In genomic region chr10:62814901-62815372, GRCh38 we compare ENCODE assay signal across 8 cellular contexts. TPM values are rescaled to one million over a fixed set of nuclear protein-coding genes. Genes with fewer than 3 reads are reported as not detected.
DNase-seq lines count a peak whose midpoint lies in the region; ATAC-seq lines count a peak whose summit lies in the region.

No MANE protein-coding gene starts in this region.

- no peaks in the 10 kb centered on the region for H3K9me3 Mint-ChIP-seq in activated naive CD4-positive, alpha-beta T cell treated with anti-CD3 and anti-CD28 coated beads, Interleukin-2, amount 50 U/mL, for 72 hours

- DNase-seq in NCI-H1417 (lab: John Stamatoyannopoulos, UW) (peak in 2 of 3 experiments; percentile 33 to 58), NCI-H1417 treated with DMSO at 0.1 percent for 48 hours (lab: John Stamatoyannopoulos, UW) (no peak), left kidney (ENCODE audit: low read depth, low spot score) (peak; percentile 65), NCI-H2081 treated with DMSO at 0.1 percent for 48 hours (lab: John Stamatoyannopoulos, UW) (no peak), NK-92 (lab: John Stamatoyannopoulos, UW; ENCODE audit: unreplicated experiment) (no peak), NAMALWA (ENCODE audit: low spot score) (no peak)
- DNase-seq in activated naive CD4-positive, alpha-beta T cell treated with anti-CD3 and anti-CD28 coated beads, Interleukin-2, amount 50 U/mL, for 72 hours (ENCODE audit: low spot score in 2 of 2), result peak; percentile 16 to 59

- peak overlapping the region in 1 of 2 donors; percentile 87 for H3K9ac ChIP-seq in stomach smooth muscle (ENCODE audit: low read length in 2 of 2)

- no peak overlapping the region for H3K27ac ChIP-seq in stomach smooth muscle (ENCODE audit: low read length)

- H3K4me3 ChIP-seq in stomach smooth muscle (ENCODE audit: low read length in 2 of 2), result peak overlapping the region; percentile 78 to 97

- no peak for ATAC-seq in activated naive CD4-positive, alpha-beta T cell treated with anti-CD3 and anti-CD28 coated beads, Interleukin-2, amount 50 U/mL, for 72 hours

- H3K36me3 Mint-ChIP-seq in activated naive CD4-positive, alpha-beta T cell treated with anti-CD3 and anti-CD28 coated beads, Interleukin-2, amount 50 U/mL, for 72 hours, result peaks cover 36 to 41% of the 10 kb centered on the region in 2 donors

- peaks cover 39% of the 10 kb centered on the region for H3K4me1 ChIP-seq in stomach smooth muscle (ENCODE audit: control insufficient read depth, insufficient read depth, low read length)

- H3K9me3 ChIP-seq in stomach smooth muscle (ENCODE audit: control insufficient read depth in 2 of 2, low read length in 2 of 2), result no peaks in the 10 kb centered on the region

- H3K27me3 ChIP-seq in stomach smooth muscle (ENCODE audit: control insufficient read depth in 1 of 2, insufficient read depth in 2 of 2, low read length in 2 of 2), result peaks cover 24 to 34% of the 10 kb centered on the region in 2 donors

- H3K27ac Mint-ChIP-seq in activated naive CD4-positive, alpha-beta T cell treated with anti-CD3 and anti-CD28 coated beads, Interleukin-2, amount 50 U/mL, for 72 hours, result peak overlapping the region; percentile 99

- H3K36me3 ChIP-seq in stomach smooth muscle (ENCODE audit: control insufficient read depth in 2 of 2, insufficient read depth in 2 of 2, low read length in 2 of 2), result peaks cover 0 to 2% of the 10 kb centered on the region in 2 donors

RNA-seq across cellular contexts. Expression of gene EGR2, which starts 1.2 kb away (rescaled TPM):
- 10 to 100 TPM; 43.0 to 54.5 TPM for total RNA-seq in activated naive CD4-positive, alpha-beta T cell treated with anti-CD3 and anti-CD28 coated beads, Interleukin-2, amount 50 U/mL, for 72 hours

RNA-seq across cellular contexts. Expression of gene ADO, which starts 10.4 kb away (rescaled TPM):
- 10 to 100 TPM; 16.6 to 17.1 TPM for total RNA-seq in activated naive CD4-positive, alpha-beta T cell treated with anti-CD3 and anti-CD28 coated beads, Interleukin-2, amount 50 U/mL, for 72 hours

Comparison
In these comparisons a context has a peak if more than half of its experiments do, and no peak if none do; other contexts are left out.
1. DNase-seq: peak in NCI-H1417 (2 of 3), activated naive CD4-positive, alpha-beta T cell treated with anti-CD3 and anti-CD28 coated beads, Interleukin-2, amount 50 U/mL, for 72 hours (2 of 2) and left kidney (single experiment); none in NCI-H1417 treated with DMSO at 0.1 percent for 48 hours (single experiment), NCI-H2081 treated with DMSO at 0.1 percent for 48 hours (single experiment), NK-92 (single experiment) and NAMALWA (single experiment).